ENCODE assay signal across 9 cellular contexts in genomic region chr9:128339761-128340690, GRCh38. TPM values are rescaled to one million over a fixed set of nuclear protein-coding genes. Genes with fewer than 3 reads are reported as not detected.
DNase-seq lines count a peak whose midpoint lies in the region; ATAC-seq and FAIRE-seq lines count a peak whose summit lies in the region.
"Had no signal": no experiment of that assay in that cellular context is flagged by ENCODE, and none has a peak within 500 bp of the region (broad histone marks: within the 10 kb centered on the region; RNA-seq: fewer than 3 reads in every experiment).

TSS of gene SLC27A4 (plus strand) at chr9:128340527. CDS start at chr9:128343133, 2,606 bp downstream.

- H3K9ac ChIP-seq in BLaER1 = peak within 1 kb of the TSS; percentile 80

- H3K4me1 ChIP-seq in BLaER1 (peaks cover 10% of the 10 kb centered on the region), mesodermal cell (ENCODE audit: control insufficient read depth, insufficient read depth, low read length, poor library complexity, severe bottlenecking) (peaks cover 3% of the 10 kb centered on the region)

- H3K9me3 ChIP-seq in BLaER1 (no peaks in the 10 kb centered on the region), mesodermal cell (ENCODE audit: control insufficient read depth, low read length) (no peaks in the 10 kb centered on the region)

- no peaks in the 10 kb centered on the region for H4K20me1 ChIP-seq in BLaER1

- in situ Hi-C loops in endometrial microvascular endothelial cells (cut with HindIII; ENCODE audit: inconsistent ontology term, low pct_unique_long_range_greater_than_20kb, low sequenced_read_pairs) = no loop called here

- H3K4me3 ChIP-seq in BLaER1 (peak within 1 kb of the TSS; percentile 75), mesodermal cell (ENCODE audit: extremely low read depth, insufficient read depth, low read length, poor library complexity, severe bottlenecking) (peak within 1 kb of the TSS; percentile 72)

- peak within 1 kb of the TSS; percentile 57; the same call in 1 of the 2 replicates for H3K27ac ChIP-seq in BLaER1
- H3K27ac ChIP-seq in mesodermal cell (ENCODE audit: low read depth, low read length, severe bottlenecking) = no peak within 1 kb of the TSS

- peaks cover 31% of the 10 kb centered on the region for H3K36me3 ChIP-seq in BLaER1
- H3K36me3 ChIP-seq in mesodermal cell (ENCODE audit: control insufficient read depth, insufficient read depth, low read length) = peaks cover 26% of the 10 kb centered on the region

- DNase-seq in GM19239 (ENCODE audit: insufficient read length, low spot score) (peak; percentile 95), NOMO-1 treated with dmso at 0.1 percent for 144 hours (lab: John Stamatoyannopoulos, UW; ENCODE audit: unreplicated experiment) (peak; percentile 73)
- DNase-seq in activated CD8-positive, alpha-beta memory T cell treated with anti-CD3 and anti-CD28 coated beads, Interleukin-2, amount 50 U/mL, for 1 hour (ENCODE audit: extremely low read depth) = peak; percentile 40
- peak; percentile 53 to 62 for DNase-seq in stimulated activated CD8-positive, alpha-beta memory T cell treated with anti-CD3 and anti-CD28 coated beads, Interleukin-15, amount 100 ng/mL, for 4 hours (ENCODE audit: low read depth in 2 of 2)

- peak; percentile 40 for ATAC-seq in HG03469 (IDR thresholded peaks at IDR 0.05; ENCODE audit: unreplicated experiment)

- FAIRE-seq in GM19239 (lab: Jason Lieb, UNC) = peak; percentile 63
- FAIRE-seq: endometrium had no signal

- WGBS in mesodermal cell (ENCODE audit: insufficient coverage in 2 of 2), 2 experiments = 7 to 9% methylated on average over 46 to 52 of the region's 75 CpGs

- no peaks in the 10 kb centered on the region for H3K27me3 ChIP-seq in BLaER1

- peak within 1 kb of the TSS; percentile 93 for H3K4me2 ChIP-seq in BLaER1

RNA-seq across cellular contexts. Expression of gene SLC27A4, which starts in this region (rescaled TPM):
- 46.2 TPM for total RNA-seq in endometrial microvascular endothelial cells (ENCODE audit: inconsistent ontology term)
- polyA plus RNA-seq in mesodermal cell (2013, experiment 1 of 2) = 15.5 TPM
- polyA plus RNA-seq in mesodermal cell (2013, experiment 2 of 2) = 12.3 TPM

Comparison
In these comparisons a context has a peak if more than half of its experiments do, and no peak if none do; other contexts are left out.
1. DNase-seq: peak in every context shown above with its lines; median percentile 95 in GM19239; 73 in NOMO-1 treated with dmso at 0.1 percent for 144 hours; 58 in stimulated activated CD8-positive, alpha-beta memory T cell treated with anti-CD3 and anti-CD28 coated beads, Interleukin-15, amount 100 ng/mL, for 4 hours; 40 in activated CD8-positive, alpha-beta memory T cell treated with anti-CD3 and anti-CD28 coated beads, Interleukin-2, amount 50 U/mL, for 1 hour.